Comparison of ENCODE assay signal across 1 cellular context in genomic region chr1:15885701-15886612, GRCh38.
TF ChIP-seq lines count a peak whose summit lies in the region.

No MANE protein-coding gene starts in this region.

TF ChIP-seq in K562, 482 proteins besides CTCF, POLR2A, EP300 and RAD21 (continued from another document and continues in another):
- TF ChIP-seq, protein P1, sequence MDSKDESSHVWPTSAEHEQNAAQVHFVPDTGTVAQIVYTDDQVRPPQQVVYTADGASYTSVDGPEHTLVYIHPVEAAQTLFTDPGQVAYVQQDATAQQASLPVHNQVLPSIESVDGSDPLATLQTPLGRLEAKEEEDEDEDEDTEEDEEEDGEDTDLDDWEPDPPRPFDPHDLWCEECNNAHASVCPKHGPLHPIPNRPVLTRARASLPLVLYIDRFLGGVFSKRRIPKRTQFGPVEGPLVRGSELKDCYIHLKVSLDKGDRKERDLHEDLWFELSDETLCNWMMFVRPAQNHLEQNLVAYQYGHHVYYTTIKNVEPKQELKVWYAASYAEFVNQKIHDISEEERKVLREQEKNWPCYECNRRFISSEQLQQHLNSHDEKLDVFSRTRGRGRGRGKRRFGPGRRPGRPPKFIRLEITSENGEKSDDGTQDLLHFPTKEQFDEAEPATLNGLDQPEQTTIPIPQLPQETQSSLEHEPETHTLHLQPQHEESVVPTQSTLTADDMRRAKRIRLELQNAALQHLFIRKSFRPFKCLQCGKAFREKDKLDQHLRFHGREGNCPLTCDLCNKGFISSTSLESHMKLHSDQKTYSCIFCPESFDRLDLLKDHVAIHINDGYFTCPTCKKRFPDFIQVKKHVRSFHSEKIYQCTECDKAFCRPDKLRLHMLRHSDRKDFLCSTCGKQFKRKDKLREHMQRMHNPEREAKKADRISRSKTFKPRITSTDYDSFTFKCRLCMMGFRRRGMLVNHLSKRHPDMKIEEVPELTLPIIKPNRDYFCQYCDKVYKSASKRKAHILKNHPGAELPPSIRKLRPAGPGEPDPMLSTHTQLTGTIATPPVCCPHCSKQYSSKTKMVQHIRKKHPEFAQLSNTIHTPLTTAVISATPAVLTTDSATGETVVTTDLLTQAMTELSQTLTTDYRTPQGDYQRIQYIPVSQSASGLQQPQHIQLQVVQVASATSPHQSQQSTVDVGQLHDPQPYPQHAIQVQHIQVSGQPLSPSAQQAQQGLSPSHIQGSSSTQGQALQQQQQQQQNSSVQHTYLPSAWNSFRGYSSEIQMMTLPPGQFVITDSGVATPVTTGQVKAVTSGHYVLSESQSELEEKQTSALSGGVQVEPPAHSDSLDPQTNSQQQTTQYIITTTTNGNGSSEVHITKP (IDR thresholded peaks at IDR 0.05; ENCODE audit: partially characterized antibody): peak; percentile 58
- TF ChIP-seq RCOR1 (IDR thresholded peaks at IDR 0.05; ENCODE audit: borderline replicate concordance in 1 of 2, low read depth in 2 of 2, low read length in 2 of 2) (peak; percentile 43 to 77; a peak in 2 of 4 replicates), MBD1 (CRISPR knock-in tag; IDR thresholded peaks at IDR 0.05) (no peak), TCF7 (IDR thresholded peaks at IDR 0.05; ENCODE audit: borderline replicate concordance) (no peak), BRCA1 (IDR thresholded peaks at IDR 0.05) (no peak), BRCA1 (CRISPR knock-in tag; IDR thresholded peaks at IDR 0.05) (no peak), POLR3A (IDR thresholded peaks at IDR 0.05; ENCODE audit: borderline replicate concordance, extremely low read depth, insufficient read depth, insufficient read length) (no peak), ZNF253 (CRISPR knock-in tag; conservative IDR thresholded peaks at IDR 0.05) (no peak), ZNF212 (CRISPR knock-in tag; IDR thresholded peaks at IDR 0.05) (no peak), HDAC8 (tag; IDR thresholded peaks at IDR 0.05) (no peak), ADNP (tag; IDR thresholded peaks at IDR 0.05) (no peak), NKRF (IDR thresholded peaks at IDR 0.05; ENCODE audit: borderline replicate concordance) (no peak), E4F1 (CRISPR knock-in tag; IDR thresholded peaks at IDR 0.05; ENCODE audit: borderline replicate concordance) (0 out of 2 replicates have a peak, but pooled peaks have one; percentile 55), EP400 (IDR thresholded peaks at IDR 0.05) (peak; percentile 95), TBL1XR1 (IDR thresholded peaks at IDR 0.05; ENCODE audit: low read length in 2 of 2) (peak; percentile 76 to 89; a peak in 3 of 4 replicates), SOX6 (IDR thresholded peaks at IDR 0.05) (peak; percentile 38), NFE2L1 (tag; IDR thresholded peaks at IDR 0.05; ENCODE audit: borderline replicate concordance, low read depth) (no peak), MCM7 (IDR thresholded peaks at IDR 0.05) (no peak; a peak in 1 of 4 replicates), RFX7 (CRISPR knock-in tag; IDR thresholded peaks at IDR 0.05) (no peak), ATF2 (CRISPR knock-in tag; IDR thresholded peaks at IDR 0.05) (no peak), CC2D1A (IDR thresholded peaks at IDR 0.05) (no peak), POLR2B (IDR thresholded peaks at IDR 0.05; ENCODE audit: low read depth, partially characterized antibody) (peak; percentile 66), ZNF165 (CRISPR knock-in tag; IDR thresholded peaks at IDR 0.05; ENCODE audit: borderline replicate concordance) (no peak), NR1H2 (CRISPR knock-in tag; IDR thresholded peaks at IDR 0.05) (no peak), RBM17 (IDR thresholded peaks at IDR 0.05; ENCODE audit: borderline replicate concordance, low read depth, low read length) (no peak), E2F6 (IDR thresholded peaks at IDR 0.05; ENCODE audit: borderline replicate concordance in 1 of 2, extremely low read depth in 1 of 2, insufficient read depth in 1 of 2, insufficient read length in 1 of 2, low read depth in 1 of 2, low read length in 1 of 2, poor library complexity in 1 of 2, severe bottlenecking in 1 of 2) (peak in 1 of 2 experiments; percentile 29), ZNF518B (CRISPR knock-in tag; IDR thresholded peaks at IDR 0.05) (no peak), LEF1 (IDR thresholded peaks at IDR 0.05) (peak; percentile 94), FOXK2 (conservative IDR thresholded peaks at IDR 0.05 in 1 of 2, IDR thresholded peaks at IDR 0.05 in 1 of 2; ENCODE audit: low read depth in 2 of 2) (peak; percentile 71 to 76), TAL1 (IDR thresholded peaks at IDR 0.05) (0 out of 2 replicates have a peak, but pooled peaks have one; percentile 3), AFF4 (CRISPR knock-in tag; IDR thresholded peaks at IDR 0.05) (no peak; the same call in 1 of the 2 replicates), BCOR (IDR thresholded peaks at IDR 0.05) (peak; percentile 93; the same call in 1 of the 2 replicates), HLTF (IDR thresholded peaks at IDR 0.05) (no peak), ARID2 (IDR thresholded peaks at IDR 0.05) (no peak), SMARCC2 (IDR thresholded peaks at IDR 0.05; ENCODE audit: low read depth) (peak; percentile 22; the same call in 1 of the 2 replicates), CBX3 (IDR thresholded peaks at IDR 0.05; ENCODE audit: borderline replicate concordance in 1 of 2, low read length in 2 of 2) (peak in 1 of 2 experiments; percentile 37; a peak in 1 of 3 replicates), ZNF41 (CRISPR knock-in tag; conservative IDR thresholded peaks at IDR 0.05) (0 out of 2 replicates have a peak, but pooled peaks have one; percentile 6), IFI16 (CRISPR knock-in tag; IDR thresholded peaks at IDR 0.05) (no peak), MTA1 (IDR thresholded peaks at IDR 0.05; ENCODE audit: borderline replicate concordance) (0 out of 2 replicates have a peak, but pooled peaks have one; percentile 28), USF1 (CRISPR knock-in tag; IDR thresholded peaks at IDR 0.05) (no peak), HDAC3 (IDR thresholded peaks at IDR 0.05; ENCODE audit: borderline replicate concordance, partially characterized antibody) (peak; percentile 65), ZNF584 (CRISPR knock-in tag; IDR thresholded peaks at IDR 0.05; ENCODE audit: low read depth) (peak; percentile 67; the same call in 1 of the 2 replicates)
